ENCODE assay signal across 1 cellular context in the genomic region with DNA sequence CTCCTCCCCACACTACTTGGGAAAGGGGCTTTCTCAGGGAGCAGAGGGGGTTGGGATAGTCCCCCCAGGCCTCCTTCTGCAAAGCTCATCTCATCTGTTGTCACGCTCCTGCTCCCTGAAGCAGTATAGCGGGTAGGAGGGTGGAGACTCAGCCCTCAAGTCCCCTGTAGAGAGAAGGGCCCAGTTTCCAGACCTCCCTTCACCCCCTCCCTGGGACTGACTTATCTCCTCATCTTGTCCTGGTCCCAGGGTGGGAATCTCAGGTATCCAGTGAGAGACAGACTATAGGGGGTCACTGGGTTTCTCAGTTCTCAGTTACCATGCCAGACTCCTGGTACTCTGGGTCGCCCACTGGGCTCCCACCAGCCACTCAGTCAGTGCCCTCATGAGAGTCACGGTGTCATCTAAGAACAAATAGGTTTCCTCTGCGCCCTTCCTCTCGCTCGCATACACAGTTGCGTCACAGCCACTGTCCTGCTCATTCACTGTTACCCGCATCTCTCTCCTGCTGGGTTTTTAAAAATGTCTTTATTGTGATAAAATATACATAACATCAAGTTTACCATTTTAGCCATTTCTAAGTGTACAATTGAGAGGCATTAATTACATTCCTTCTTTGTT.
TF ChIP-seq lines count a peak whose summit lies in the region.

No MANE protein-coding gene starts in this region.

TF ChIP-seq in H1, 55 proteins besides CTCF, POLR2A, EP300 and RAD21:
- TF ChIP-seq CEBPB (IDR thresholded peaks at IDR 0.05; ENCODE audit: low read depth, low read length) (peak; percentile 42), RBBP5 (IDR thresholded peaks at IDR 0.05; ENCODE audit: borderline replicate concordance, low read depth, low read length) (no peak)
